Comparison of ENCODE assay signal across 8 cellular contexts in genomic region chr16:15950167-15950854, GRCh38. TPM values are rescaled to one million over a fixed set of nuclear protein-coding genes. Genes with fewer than 3 reads are reported as not detected.
DNase-seq lines count a peak whose midpoint lies in the region; ATAC-seq and TF ChIP-seq lines count a peak whose summit lies in the region.

No MANE protein-coding gene starts in this region.

- H3K9ac ChIP-seq in muscle layer of colon (ENCODE audit: low read length): peak overlapping the region; percentile 86

- H3K27me3 ChIP-seq in muscle layer of colon (ENCODE audit: control insufficient read depth in 1 of 2, insufficient read depth in 2 of 2, low read length in 2 of 2): no peaks in the 10 kb centered on the region
- no peaks in the 10 kb centered on the region for H3K27me3 ChIP-seq in suprapubic skin

- no peaks in the 10 kb centered on the region for H3K36me3 ChIP-seq in muscle layer of colon (ENCODE audit: insufficient read depth, low read length)
- no peaks in the 10 kb centered on the region for H3K36me3 ChIP-seq in suprapubic skin

- DNase-seq in NCI-H2227 (lab: John Stamatoyannopoulos, UW; ENCODE audit: unreplicated experiment) (peak; percentile 51), epidermal melanocyte (ENCODE audit: insufficient read length, low spot score) (peak; percentile 50), suprapubic skin (ENCODE audit: low spot score in 2 of 2) (no peak)
- DNase-seq in activated CD8-positive, alpha-beta memory T cell treated with anti-CD3 and anti-CD28 coated beads for 48 hours (ENCODE audit: low read depth in 2 of 3, low spot score in 2 of 3): peak in 2 of 3 experiments; percentile 33 to 36

- H3K4me1 ChIP-seq in muscle layer of colon (ENCODE audit: insufficient read depth, low read length) (peaks cover 42% of the 10 kb centered on the region), suprapubic skin (peaks cover 49% of the 10 kb centered on the region)

- no peak for TF ChIP-seq POLR2A in suprapubic skin (IDR thresholded peaks at IDR 0.05)

- no peaks in the 10 kb centered on the region for H3K9me3 ChIP-seq in muscle layer of colon (ENCODE audit: low read length)
- H3K9me3 ChIP-seq in suprapubic skin: no peaks in the 10 kb centered on the region

- WGBS in suprapubic skin: under 1% methylated on average over 17 of the region's 18 CpGs

- ATAC-seq in GM18498 (IDR thresholded peaks at IDR 0.05; ENCODE audit: unreplicated experiment) (peak; percentile 31), HG03342 (IDR thresholded peaks at IDR 0.05; ENCODE audit: unreplicated experiment) (no peak), HG02571 (IDR thresholded peaks at IDR 0.05; ENCODE audit: unreplicated experiment) (no peak)

- no peak for TF ChIP-seq EP300 in suprapubic skin (IDR thresholded peaks at IDR 0.05)

- H3K27ac ChIP-seq in muscle layer of colon (ENCODE audit: low read depth, low read length) (peak overlapping the region; percentile 77), suprapubic skin (peak overlapping the region; percentile 82)

- H3K4me3 ChIP-seq in muscle layer of colon (ENCODE audit: low read depth in 1 of 2, low read length in 2 of 2) (peak overlapping the region; percentile 79 to 88), suprapubic skin (peak overlapping the region; percentile 84)

- no peak for TF ChIP-seq CTCF in suprapubic skin (IDR thresholded peaks at IDR 0.05)

RNA-seq across cellular contexts. Expression of gene ABCC1, which starts 0.9 kb away (rescaled TPM):
- 10 to 100 TPM; 22.1 to 37.4 (median 27.2) TPM for total RNA-seq in suprapubic skin

Comparison
In these comparisons a context has a peak if more than half of its experiments do, and no peak if none do; other contexts are left out.
1. DNase-seq: peak in NCI-H2227 (single experiment), activated CD8-positive, alpha-beta memory T cell treated with anti-CD3 and anti-CD28 coated beads for 48 hours (2 of 3) and epidermal melanocyte (single experiment); none in suprapubic skin (0 of 2).